Comparison of ENCODE assay signal across 6 cellular contexts in the genomic region with DNA sequence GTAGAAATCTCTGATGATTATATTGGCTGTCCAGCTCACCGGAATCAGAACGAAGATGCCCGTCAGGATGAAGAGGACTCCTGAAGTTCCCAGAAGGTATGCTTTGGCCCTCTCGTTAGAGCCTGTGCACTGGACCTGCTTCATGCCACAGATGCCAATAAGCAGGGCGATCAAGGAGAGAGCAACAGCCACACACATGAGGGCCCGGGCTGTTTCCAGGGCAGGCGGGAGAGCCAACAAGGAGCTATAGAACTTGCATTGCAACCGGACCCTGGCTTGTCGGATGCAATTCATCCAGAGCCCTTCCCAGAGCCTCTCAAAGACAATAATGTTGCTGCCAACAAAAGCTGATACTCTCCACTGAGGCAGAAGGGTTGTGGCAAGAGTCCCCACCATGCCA. TPM values are rescaled to one million over a fixed set of nuclear protein-coding genes. Genes with fewer than 3 reads are reported as not detected.
"Had no signal": no experiment of that assay in that cellular context is flagged by ENCODE, and none has a peak within 500 bp of the region (broad histone marks: within the 10 kb centered on the region; RNA-seq: fewer than 3 reads in every experiment).

No MANE protein-coding gene starts in this region.

- H3K4me2 ChIP-seq: GM23338 had no signal

- H3K9me3 Mint-ChIP-seq: GM23338, H9 had no signal

- ATAC-seq: GM23338 had no signal

- H3K27ac Mint-ChIP-seq: GM23338, H9 had no signal

- DNase-seq: H9, HCEC 1CT, IMR-90 had no signal

- H3K4me3 Mint-ChIP-seq: GM23338, H9 had no signal

- H3K4me3 ChIP-seq: GM23338 had no signal

- H2AFZ ChIP-seq: GM23338 had no signal

RNA-seq across cellular contexts. Expression of gene CLDN17, which starts 0.4 kb away (rescaled TPM):
- total RNA-seq: GM23338, H1, H9, HT-29, IMR-90 had no signal
- polyA plus RNA-seq: GM23338, H1, IMR-90 had no signal

RNA-seq across cellular contexts. Expression of gene CLDN8, which starts 49.7 kb away (rescaled TPM):
- total RNA-seq: GM23338, H1, H9, HT-29, IMR-90 had no signal
- polyA plus RNA-seq: GM23338, H1, IMR-90 had no signal
